12 cellular contexts compared by ENCODE assay signal in the genomic region with DNA sequence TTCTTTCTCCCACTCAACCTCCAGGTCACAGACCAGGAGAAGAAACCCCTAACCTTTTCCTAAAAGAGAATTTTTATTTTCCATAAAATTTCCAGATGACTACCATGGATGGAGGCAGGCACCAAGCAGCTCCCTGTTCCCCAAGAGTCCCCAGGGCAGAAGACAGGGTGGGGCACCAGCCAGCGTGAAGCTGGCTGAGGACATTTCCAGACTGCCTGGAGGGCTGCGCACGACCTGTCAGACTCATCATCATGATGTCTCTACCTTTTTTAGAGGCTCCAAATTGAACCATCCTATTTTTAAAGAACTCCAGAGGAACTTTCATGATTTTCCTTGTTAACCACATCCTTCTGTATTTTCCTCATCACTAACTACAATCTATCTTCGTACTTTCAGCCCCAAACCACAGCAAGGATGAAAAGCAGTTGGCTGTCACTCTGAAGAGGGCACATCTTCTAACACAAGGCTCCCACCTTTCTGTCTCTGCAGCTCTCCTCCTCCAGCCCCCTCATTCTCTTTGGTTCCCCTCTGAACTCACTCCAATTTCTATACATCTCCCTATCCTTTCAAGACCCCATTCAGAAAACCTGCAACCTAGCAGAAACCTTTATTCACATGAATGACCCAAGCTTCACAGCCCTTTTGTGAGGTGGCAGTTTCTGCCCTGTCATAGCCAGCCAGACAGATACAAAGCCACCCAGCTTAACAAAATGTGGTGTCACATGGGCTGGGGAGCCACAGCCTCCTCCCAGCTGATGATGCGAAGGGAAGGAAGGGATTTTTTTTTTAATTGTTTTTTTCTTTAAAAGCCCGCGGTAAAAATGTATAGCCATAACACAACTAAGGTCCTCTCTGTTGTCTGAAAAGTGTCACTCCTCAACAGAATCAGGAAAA. TPM values are rescaled to one million over a fixed set of nuclear protein-coding genes. Genes with fewer than 3 reads are reported as not detected.
A peak's percentile ranks its signal among the peaks of the same experiment; 100 is the strongest.
DNase-seq lines count a peak whose midpoint lies in the region; ATAC-seq and TF ChIP-seq lines count a peak whose summit lies in the region.
"Had no signal": no experiment of that assay in that cellular context is flagged by ENCODE, and none has a peak within 500 bp of the region (broad histone marks: within the 10 kb centered on the region; RNA-seq: fewer than 3 reads in every experiment).

No MANE protein-coding gene starts in this region.

- H2AFZ ChIP-seq in OCI-LY1 (ENCODE audit: low read length) (no peak overlapping the region), smooth muscle cell (ENCODE audit: low read depth) (no peak overlapping the region)

- H3K9me3 ChIP-seq in OCI-LY1 (ENCODE audit: low read length) (no peaks in the 10 kb centered on the region), smooth muscle cell (replicated peaks; ENCODE audit: low read depth) (no peaks in the 10 kb centered on the region)
- no peaks in the 10 kb centered on the region for H3K9me3 ChIP-seq in effector memory CD4-positive, alpha-beta T cell (ENCODE audit: control insufficient read depth, low read length)

- H3F3A ChIP-seq in OCI-LY1 (ENCODE audit: insufficient read depth, low read length), result no peaks in the 10 kb centered on the region
- no peaks in the 10 kb centered on the region for H3F3A ChIP-seq in smooth muscle cell (ENCODE audit: low read depth)

- no peak for DNase-seq in activated T-cell treated with anti-CD3 and anti-CD28 coated beads, Interleukin-2, amount 50 U/mL, for 24 hours
- no peak for DNase-seq in activated T-cell treated with anti-CD3 and anti-CD28 coated beads, Interleukin-2, amount 50 U/mL, for 1 hour
- no peak for DNase-seq in effector memory CD4-positive, alpha-beta T cell
- DNase-seq in smooth muscle cell (lab: John Stamatoyannopoulos, UW; ENCODE audit: unreplicated experiment), result no peak
- no peak for DNase-seq in NCI-H748 (lab: John Stamatoyannopoulos, UW; ENCODE audit: unreplicated experiment)
- DNase-seq in NCI-H1092 (lab: John Stamatoyannopoulos, UW), result no peak
- DNase-seq: activated gamma-delta T cell, NCI-H1930 had no signal

- H3K79me2 ChIP-seq in OCI-LY1 (ENCODE audit: insufficient read depth, low read length), result peaks cover 31% of the 10 kb centered on the region
- peaks cover 76% of the 10 kb centered on the region for H3K79me2 ChIP-seq in smooth muscle cell (ENCODE audit: low read depth)

- ATAC-seq in HG02938 (IDR thresholded peaks at IDR 0.05; ENCODE audit: unreplicated experiment), result no peak
- ATAC-seq: sciatic nerve had no signal

- no peak overlapping the region for H3K4me3 ChIP-seq in OCI-LY1 (ENCODE audit: low read depth, low read length, poor library complexity, severe bottlenecking)
- H3K4me3 ChIP-seq in effector memory CD4-positive, alpha-beta T cell (ENCODE audit: insufficient read depth, low read depth, low read length, poor library complexity, severe bottlenecking), result no peak overlapping the region
- no peak overlapping the region for H3K4me3 ChIP-seq in smooth muscle cell
- H3K4me3 ChIP-seq: lung had no signal

- H4K20me1 ChIP-seq in OCI-LY1 (ENCODE audit: insufficient read depth, low read length) (no peaks in the 10 kb centered on the region), smooth muscle cell (ENCODE audit: low read depth) (peaks cover 97% of the 10 kb centered on the region)

- H3K4me1 ChIP-seq in OCI-LY1 (ENCODE audit: insufficient read depth, low read length, severe bottlenecking) (peaks cover 12% of the 10 kb centered on the region), smooth muscle cell (ENCODE audit: low read depth) (no peaks in the 10 kb centered on the region)
- no peaks in the 10 kb centered on the region for H3K4me1 ChIP-seq in effector memory CD4-positive, alpha-beta T cell (ENCODE audit: control insufficient read depth, insufficient read depth, low read length, poor library complexity, severe bottlenecking)

- peaks cover 57% of the 10 kb centered on the region for H3K36me3 ChIP-seq in OCI-LY1 (ENCODE audit: insufficient read depth, low read length)
- peaks cover 35% of the 10 kb centered on the region for H3K36me3 ChIP-seq in effector memory CD4-positive, alpha-beta T cell (ENCODE audit: control insufficient read depth, insufficient read depth, low read length)
- H3K36me3 ChIP-seq in smooth muscle cell (ENCODE audit: low read depth), result no peaks in the 10 kb centered on the region

- H3K27me3 Mint-ChIP-seq in activated T-cell treated with anti-CD3 and anti-CD28 coated beads, Interleukin-2, amount 50 U/mL, for 24 hours, result no peaks in the 10 kb centered on the region

- H3K9ac ChIP-seq in OCI-LY1 (ENCODE audit: low read length) (no peak overlapping the region), smooth muscle cell (ENCODE audit: low read depth) (peak overlapping the region; percentile 7)

- H3K9me3 Mint-ChIP-seq in activated T-cell treated with anti-CD3 and anti-CD28 coated beads, Interleukin-2, amount 50 U/mL, for 24 hours, result no peaks in the 10 kb centered on the region

- peaks cover 69% of the 10 kb centered on the region for H3K36me3 Mint-ChIP-seq in activated T-cell treated with anti-CD3 and anti-CD28 coated beads, Interleukin-2, amount 50 U/mL, for 24 hours (ENCODE audit: low read depth)

- H3K27ac ChIP-seq in OCI-LY1 (ENCODE audit: low read depth, low read length, poor library complexity, severe bottlenecking), result peak overlapping the region; percentile 4
- peak overlapping the region; percentile 12 for H3K27ac ChIP-seq in effector memory CD4-positive, alpha-beta T cell (ENCODE audit: insufficient read depth, low read length, poor library complexity, severe bottlenecking)
- peak overlapping the region; percentile 45 for H3K27ac ChIP-seq in smooth muscle cell (ENCODE audit: low read depth)

- H3K4me2 ChIP-seq in OCI-LY1 (ENCODE audit: low read length) (no peak overlapping the region), smooth muscle cell (no peak overlapping the region)

- H3K27me3 ChIP-seq in OCI-LY1 (ENCODE audit: insufficient read depth, low read length), result no peaks in the 10 kb centered on the region
- no peaks in the 10 kb centered on the region for H3K27me3 ChIP-seq in effector memory CD4-positive, alpha-beta T cell (replicated peaks; ENCODE audit: control insufficient read depth, insufficient read depth, low read length, poor library complexity, severe bottlenecking)
- no peaks in the 10 kb centered on the region for H3K27me3 ChIP-seq in smooth muscle cell (ENCODE audit: low read depth)

- H3K9me2 ChIP-seq in OCI-LY1 (ENCODE audit: low read depth, low read length), result no peaks in the 10 kb centered on the region

- no peak overlapping the region for H3K4me3 Mint-ChIP-seq in activated T-cell treated with anti-CD3 and anti-CD28 coated beads, Interleukin-2, amount 50 U/mL, for 24 hours

- peaks cover 47% of the 10 kb centered on the region for H3K4me1 Mint-ChIP-seq in activated T-cell treated with anti-CD3 and anti-CD28 coated beads, Interleukin-2, amount 50 U/mL, for 24 hours (ENCODE audit: low read depth)

- peak overlapping the region; percentile 89 for H3K27ac Mint-ChIP-seq in activated T-cell treated with anti-CD3 and anti-CD28 coated beads, Interleukin-2, amount 50 U/mL, for 24 hours

- no peak for TF ChIP-seq CTCF in OCI-LY1 (IDR thresholded peaks at IDR 0.05; ENCODE audit: low read length)
- no peak for TF ChIP-seq CTCF in smooth muscle cell (IDR thresholded peaks at IDR 0.05; ENCODE audit: borderline replicate concordance, insufficient read depth, poor library complexity, severe bottlenecking)

- 80% methylated on average over 7 of the region's 7 CpGs for WGBS in smooth muscle cell (ENCODE audit: low lambda C conversion rate)

RNA-seq across cellular contexts. Expression of gene AMMECR1L, which starts 11.1 kb away (rescaled TPM):
- 13.8 and 14.7 TPM in 2 replicates for total RNA-seq in smooth muscle cell
- polyA plus RNA-seq in smooth muscle cell, result 11.3 and 11.8 TPM in 2 replicates

RNA-seq across cellular contexts. Expression of gene POLR2D, which starts 16.7 kb away (rescaled TPM):
- total RNA-seq in smooth muscle cell, result 11.4 and 13.4 TPM in 2 replicates
- polyA plus RNA-seq in smooth muscle cell, result 25.4 and 25.8 TPM in 2 replicates
